In the genomic region with DNA sequence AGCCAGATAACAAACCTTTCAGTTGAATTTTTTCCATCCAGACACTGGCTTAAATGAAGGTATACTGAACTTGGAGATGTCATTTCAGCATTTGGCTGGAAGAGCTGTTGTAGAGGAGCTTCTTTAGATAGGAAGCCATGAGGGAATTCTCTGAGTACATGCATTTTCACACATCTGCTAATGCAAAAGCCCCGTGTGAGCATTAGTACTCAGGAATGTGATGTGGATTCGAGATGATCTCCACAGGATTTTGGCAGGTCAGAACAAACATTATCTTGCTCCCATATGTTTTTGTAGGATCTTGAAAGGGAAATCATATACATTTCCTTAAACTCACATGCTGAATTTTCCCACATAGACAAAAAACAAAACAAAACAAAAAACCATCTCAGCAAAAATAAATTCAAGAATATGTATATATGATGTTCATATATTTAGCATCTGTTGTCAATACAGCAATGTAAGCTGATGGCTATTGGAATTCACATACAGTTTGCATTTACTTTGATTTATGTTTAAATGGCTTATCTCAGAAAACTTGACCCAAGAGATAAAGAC, we compare ENCODE assay signal across 17 cellular contexts.
DNase-seq lines count a peak whose midpoint lies in the region; ATAC-seq, FAIRE-seq and TF ChIP-seq lines count a peak whose summit lies in the region.
"Had no signal": no experiment of that assay in that cellular context is flagged by ENCODE, and none has a peak within 500 bp of the region (broad histone marks: within the 10 kb centered on the region; RNA-seq: fewer than 3 reads in every experiment).

No MANE protein-coding gene starts in this region.

- H3K79me2 ChIP-seq in mesendoderm (ENCODE audit: control insufficient read depth, insufficient read depth, low read length), result no peaks in the 10 kb centered on the region

- peak; percentile 30 for FAIRE-seq in H54 (lab: Jason Lieb, UNC)
- FAIRE-seq: GM18507 had no signal

- H3K4ac ChIP-seq in mesendoderm (ENCODE audit: low read depth, low read length), result no peak overlapping the region

- POLR2A ChIA-PET in MCF 10A (lab: Yijun Ruan, JAX), result no interaction called here

- H3K27me3 ChIP-seq in endodermal cell (ENCODE audit: control insufficient read depth, insufficient read depth, low read length, poor library complexity, severe bottlenecking) (no peaks in the 10 kb centered on the region), mesendoderm (ENCODE audit: insufficient read depth, low read length, poor library complexity) (no peaks in the 10 kb centered on the region)

- H3K56ac ChIP-seq in mesendoderm (ENCODE audit: low read length), result no peak overlapping the region

- no peaks in the 10 kb centered on the region for H3K79me1 ChIP-seq in mesendoderm (ENCODE audit: low read length)

- peak overlapping the region; percentile 83 for H3K27ac Mint-ChIP-seq in endodermal cell
- H3K27ac Mint-ChIP-seq in MCF 10A (ENCODE audit: low read depth, unreplicated experiment), result no peak overlapping the region
- H3K27ac Mint-ChIP-seq: CD14-positive monocyte; CD8-positive, alpha-beta T cell; IgD-negative memory B cell had no signal

- H3K4me3 ChIP-seq in endodermal cell (ENCODE audit: low read length) (no peak overlapping the region), mesendoderm (ENCODE audit: low read length) (no peak overlapping the region)
- H3K4me3 ChIP-seq: HAP-1 had no signal

- H3K36me3 ChIP-seq in endodermal cell (ENCODE audit: control insufficient read depth, insufficient read depth, low read length) (no peaks in the 10 kb centered on the region), mesendoderm (ENCODE audit: control insufficient read depth, insufficient read depth, low read length) (no peaks in the 10 kb centered on the region)
- H3K36me3 ChIP-seq: HAP-1 had no signal

- CTCF ChIA-PET in MCF 10A (lab: Yijun Ruan, JAX), result no interaction called here

- no peak overlapping the region for H4K5ac ChIP-seq in mesendoderm (ENCODE audit: low read length)

- ATAC-seq in GM19023 (IDR thresholded peaks at IDR 0.05; ENCODE audit: unreplicated experiment), result no peak
- no peak for ATAC-seq in HG03280 (IDR thresholded peaks at IDR 0.05; ENCODE audit: unreplicated experiment)
- ATAC-seq: CD8-positive, alpha-beta T cell had no signal

- H3K27ac ChIP-seq in endodermal cell (ENCODE audit: low read depth, low read length), result no peak overlapping the region
- peak overlapping the region; percentile 31 for H3K27ac ChIP-seq in mesendoderm (ENCODE audit: low read depth, low read length)
- H3K27ac ChIP-seq: HL-60, KMS-11 had no signal

- no peak overlapping the region for H2BK5ac ChIP-seq in mesendoderm (ENCODE audit: low read length)

- no peaks in the 10 kb centered on the region for H3K36me3 Mint-ChIP-seq in endodermal cell (ENCODE audit: low read depth)
- H3K36me3 Mint-ChIP-seq in MCF 10A (ENCODE audit: insufficient read depth, unreplicated experiment), result no peaks in the 10 kb centered on the region
- H3K36me3 Mint-ChIP-seq: CD8-positive, alpha-beta T cell had no signal

- H3K23ac ChIP-seq in mesendoderm (ENCODE audit: low read length), result no peak overlapping the region

- H3K9ac ChIP-seq in endodermal cell (ENCODE audit: extremely low read depth, low read length, poor library complexity, severe bottlenecking), result peak overlapping the region; percentile 28
- H3K9ac ChIP-seq in mesendoderm (ENCODE audit: low read length), result no peak overlapping the region
- H3K9ac ChIP-seq: KMS-11 had no signal

- intact Hi-C loops in MCF 10A (cut with micrococcal nuclease), result no loop called here

- H3K4me1 ChIP-seq in endodermal cell (ENCODE audit: control insufficient read depth, insufficient read depth, low read length) (no peaks in the 10 kb centered on the region), mesendoderm (ENCODE audit: control insufficient read depth, low read depth, low read length) (no peaks in the 10 kb centered on the region)
- H3K4me1 ChIP-seq: HAP-1 had no signal

- H3K4me1 Mint-ChIP-seq in endodermal cell (peaks cover 19% of the 10 kb centered on the region), MCF 10A (ENCODE audit: insufficient read depth, unreplicated experiment) (no peaks in the 10 kb centered on the region)
- H3K4me1 Mint-ChIP-seq: IgD-negative memory B cell had no signal

- no peak for TF ChIP-seq POLR2A in H54 (IDR thresholded peaks at IDR 0.05; ENCODE audit: low read depth, low read length)

- no peak overlapping the region for H3K4me2 ChIP-seq in mesendoderm (ENCODE audit: low read length)
- H3K4me2 ChIP-seq: KMS-11 had no signal

- no peaks in the 10 kb centered on the region for H3K9me3 Mint-ChIP-seq in endodermal cell
- H3K9me3 Mint-ChIP-seq in MCF 10A (ENCODE audit: unreplicated experiment), result no peaks in the 10 kb centered on the region
- H3K9me3 Mint-ChIP-seq: CD8-positive, alpha-beta T cell; IgD-negative memory B cell had no signal

- no peak overlapping the region for H3K18ac ChIP-seq in mesendoderm (ENCODE audit: low read length)

- H3K4me3 Mint-ChIP-seq in endodermal cell, result no peak overlapping the region
- no peak overlapping the region for H3K4me3 Mint-ChIP-seq in MCF 10A (ENCODE audit: unreplicated experiment)
- H3K4me3 Mint-ChIP-seq: CD14-positive monocyte; CD8-positive, alpha-beta T cell; IgD-negative memory B cell had no signal

- TF ChIP-seq CTCF in endodermal cell (conservative IDR thresholded peaks at IDR 0.05) (no peak), MCF 10A (IDR thresholded peaks at IDR 0.05; ENCODE audit: unreplicated experiment) (no peak)

- no peak overlapping the region for H2BK120ac ChIP-seq in mesendoderm (ENCODE audit: low read depth, low read length)

- WGBS in endodermal cell (ENCODE audit: insufficient coverage in 1 of 2, insufficient read length in 1 of 2), 2 experiments, result 31% methylated on average over 2 of the region's 2 CpGs; no CpG with 5 or more reads in 1 of the 2 experiments
- WGBS in mesendoderm (ENCODE audit: extremely low coverage, insufficient coverage, low lambda C conversion rate), result no CpG with 5 or more reads among the region's 2 CpGs

- H3K9me3 ChIP-seq in endodermal cell (ENCODE audit: control insufficient read depth, low read length), result peaks cover 1% of the 10 kb centered on the region
- H3K9me3 ChIP-seq: HAP-1 had no signal

- DNase-seq in D341Med (ENCODE audit: low spot score), result peak; percentile 34
- no peak for DNase-seq in H54 (ENCODE audit: insufficient read length, low spot score)
- DNase-seq in endodermal cell, result peak; percentile 81
- DNase-seq in mesendoderm, result peak; percentile 97
- DNase-seq in NCI-H1105 treated with DMSO at 0.1 percent for 48 hours (lab: John Stamatoyannopoulos, UW), result no peak
- DNase-seq in MCF 10A (ENCODE audit: unreplicated experiment), result no peak
- DNase-seq: CD8-positive, alpha-beta T cell; COR-L47; GOT3 had no signal

- BruUV-seq in MCF 10A (replicated peaks; lab: Mats Ljungman, UMichigan), result no TSS peak

- H3K27me3 Mint-ChIP-seq in endodermal cell (ENCODE audit: insufficient read depth) (no peaks in the 10 kb centered on the region), MCF 10A (ENCODE audit: insufficient read depth, unreplicated experiment) (no peaks in the 10 kb centered on the region)
- H3K27me3 Mint-ChIP-seq: IgD-negative memory B cell had no signal

- H4K8ac ChIP-seq in mesendoderm (ENCODE audit: low read depth, low read length), result no peak overlapping the region

- H2AK5ac ChIP-seq in mesendoderm (ENCODE audit: low read length), result no peak overlapping the region

- H2BK15ac ChIP-seq in mesendoderm (replicated peaks; ENCODE audit: low read depth), result no peak overlapping the region

Comparison
In these comparisons a context has a peak if more than half of its experiments do, and no peak if none do; other contexts are left out.
1. DNase-seq: peak in D341Med (single experiment), endodermal cell (single experiment) and mesendoderm (single experiment); none in H54 (single experiment), NCI-H1105 treated with DMSO at 0.1 percent for 48 hours (single experiment) and MCF 10A (single experiment).